19 cellular contexts compared by ENCODE assay signal in genomic region chr3:13568515-13568995, GRCh38. TPM values are rescaled to one million over a fixed set of nuclear protein-coding genes. Genes with fewer than 3 reads are reported as not detected.
DNase-seq lines count a peak whose midpoint lies in the region; ATAC-seq and TF ChIP-seq lines count a peak whose summit lies in the region.
"Had no signal": no experiment of that assay in that cellular context is flagged by ENCODE, and none has a peak within 500 bp of the region (broad histone marks: within the 10 kb centered on the region; RNA-seq: fewer than 3 reads in every experiment).

No MANE protein-coding gene starts in this region.

- peaks cover 16% of the 10 kb centered on the region for H3K4me1 ChIP-seq in GM23248 (ENCODE audit: insufficient read depth)
- H3K4me1 ChIP-seq in adipocyte (ENCODE audit: control insufficient read depth, insufficient read depth, low read length), result peaks cover 62% of the 10 kb centered on the region
- no peaks in the 10 kb centered on the region for H3K4me1 ChIP-seq in spleen
- H3K4me1 ChIP-seq: A549 had no signal

- DNase-seq in GM23248 (no peak), adipocyte (ENCODE audit: low read depth) (no peak), mesothelial cell of epicardium (ENCODE audit: low spot score in 2 of 2, unreplicated experiment in 2 of 2) (no peak), spleen (peak; percentile 64), NCI-H1436 treated with DMSO at 0.1 percent for 48 hours (lab: John Stamatoyannopoulos, UW) (no peak), putamen (ENCODE audit: low spot score) (no peak)
- DNase-seq: CD8-positive, alpha-beta T cell; NCI-H1436; NCI-H2029; NCI-H345; NCI-H524 treated with DMSO at 0.1 percent for 48 hours; PC-3; RPMI8226 had no signal

- 74 to 85% methylated on average over 10 to 13 of the region's 13 CpGs for WGBS in GM23248 (ENCODE audit: low coverage in 1 of 2, low lambda C conversion rate in 2 of 2, missing lambda C conversion rate in 2 of 2), 2 experiments
- 83 to 88% (median 87%) methylated on average over 13 of the region's 13 CpGs for WGBS in spleen, 5 donors

- H3K9me3 Mint-ChIP-seq in mesothelial cell of epicardium, result no peaks in the 10 kb centered on the region
- H3K9me3 Mint-ChIP-seq: CD8-positive, alpha-beta T cell had no signal

- H3K4me3 ChIP-seq in GM23248 (no peak overlapping the region), adipocyte (ENCODE audit: low read length) (peak overlapping the region; percentile 24), spleen (no peak overlapping the region)
- H3K4me3 ChIP-seq: A549, BLaER1 had no signal

- TF ChIP-seq CTCF in mesothelial cell of epicardium (IDR thresholded peaks at IDR 0.05; ENCODE audit: unreplicated experiment) (no peak), spleen (IDR thresholded peaks at IDR 0.05 in 8 of 11, conservative IDR thresholded peaks at IDR 0.05 in 3 of 11) (no peak)

- H3K9me2 ChIP-seq in GM23248 (ENCODE audit: insufficient read depth), result no peaks in the 10 kb centered on the region

- peak overlapping the region; percentile 13 for H3K27ac Mint-ChIP-seq in mesothelial cell of epicardium
- H3K27ac Mint-ChIP-seq: CD8-positive, alpha-beta T cell had no signal

- no peaks in the 10 kb centered on the region for H4K20me1 ChIP-seq in GM23248 (ENCODE audit: insufficient read depth)
- H4K20me1 ChIP-seq: BLaER1 had no signal

- H3K4me2 ChIP-seq in GM23248 (ENCODE audit: unreplicated experiment), result no peak overlapping the region
- H3K4me2 ChIP-seq: A549, BLaER1, KMS-11 had no signal

- H3K27me3 Mint-ChIP-seq in mesothelial cell of epicardium (ENCODE audit: low read depth), result no peaks in the 10 kb centered on the region

- H3F3A ChIP-seq in GM23248 (ENCODE audit: insufficient read depth), result no peaks in the 10 kb centered on the region

- no peaks in the 10 kb centered on the region for H3K36me3 Mint-ChIP-seq in mesothelial cell of epicardium

- H3K9me3 ChIP-seq in GM23248 (ENCODE audit: low read depth) (no peaks in the 10 kb centered on the region), adipocyte (ENCODE audit: control insufficient read depth, low read length) (no peaks in the 10 kb centered on the region), spleen (no peaks in the 10 kb centered on the region)
- H3K9me3 ChIP-seq: A549, BLaER1 had no signal

- TF ChIP-seq POLR2A in spleen (IDR thresholded peaks at IDR 0.05), result no peak

- in situ Hi-C loops in GM23248 (cut with MboI), result no loop called here

- peak overlapping the region; percentile 35; the same call in 1 of the 2 replicates for H3K9ac ChIP-seq in GM23248
- H3K9ac ChIP-seq in adipocyte (ENCODE audit: low read length), result peak overlapping the region; percentile 63
- H3K9ac ChIP-seq: BLaER1, KMS-11 had no signal

- H3K36me3 ChIP-seq in GM23248 (ENCODE audit: low read depth) (no peaks in the 10 kb centered on the region), adipocyte (ENCODE audit: control insufficient read depth, insufficient read depth, low read length, severe bottlenecking) (peaks cover 55% of the 10 kb centered on the region), spleen (peaks cover 0 to 9% (median 0%) of the 10 kb centered on the region in 6 donors)
- H3K36me3 ChIP-seq: BLaER1 had no signal

- intact Hi-C loops in spleen (cut with DNase I; ENCODE audit: low total_unique reads), result no loop called here

- no peak overlapping the region for H2AFZ ChIP-seq in GM23248

- H3K27me3 ChIP-seq in GM23248 (replicated peaks; ENCODE audit: insufficient read depth), result no peaks in the 10 kb centered on the region
- no peaks in the 10 kb centered on the region for H3K27me3 ChIP-seq in adipocyte (replicated peaks; ENCODE audit: control insufficient read depth, insufficient read depth, low read length)
- peaks cover 0 to 14% (median 0%) of the 10 kb centered on the region in 7 donors for H3K27me3 ChIP-seq in spleen (replicated peaks in 1 of 7)
- H3K27me3 ChIP-seq: BLaER1 had no signal

- H3K4me1 Mint-ChIP-seq in mesothelial cell of epicardium, result peaks cover 10% of the 10 kb centered on the region

- H3K27ac ChIP-seq in GM23248, result no peak overlapping the region
- H3K27ac ChIP-seq in spleen, result no peak overlapping the region
- H3K27ac ChIP-seq: A549, BLaER1, KMS-11 had no signal

- no peak overlapping the region for H3K4me3 Mint-ChIP-seq in mesothelial cell of epicardium
- H3K4me3 Mint-ChIP-seq: CD8-positive, alpha-beta T cell had no signal

- ATAC-seq in HG02610 (IDR thresholded peaks at IDR 0.05; ENCODE audit: unreplicated experiment), result no peak
- ATAC-seq: CD8-positive, alpha-beta T cell; HepG2; PC-3 had no signal

- H3K79me2 ChIP-seq in GM23248 (ENCODE audit: insufficient read depth), result peaks cover 88% of the 10 kb centered on the region

RNA-seq across cellular contexts. Expression of gene FBLN2, which starts 19.6 kb away (rescaled TPM):
- total RNA-seq in GM23248 (2014; rRNA removed; shearing (Covaris generic)), result 636 and 646 TPM in 2 replicates
- 447 and 468 TPM in 2 replicates for polyA plus RNA-seq in GM23248 (2016; fragmentation: Nextera tagmentation; extraction: Ambion mirVana)
- 63.3 to 68.6 TPM (median 67.5 TPM) in 3 replicates for total RNA-seq in mesothelial cell of epicardium
- 10 to 100 TPM in 4 of 7 donors, 1 to 10 TPM in 3; 6.1 to 28.2 (median 17.4) TPM for total RNA-seq in spleen
- 10 to 100 TPM in 1 of 3 donors, 1 to 10 TPM in 2; 8.9 to 15.9 (median 9.1) TPM for polyA plus RNA-seq in spleen
- total RNA-seq: H4, HepG2 had no signal
- polyA plus RNA-seq: HepG2 had no signal
